ENCODE assay signal across 8 cellular contexts in genomic region chr11:102451041-102451692, GRCh38. TPM values are rescaled to one million over a fixed set of nuclear protein-coding genes. Genes with fewer than 3 reads are reported as not detected.
DNase-seq lines count a peak whose midpoint lies in the region; ATAC-seq and TF ChIP-seq lines count a peak whose summit lies in the region.

No MANE protein-coding gene starts in this region.

- H3K79me2 ChIP-seq in OCI-LY7 (ENCODE audit: insufficient read depth, low read depth, low read length): peaks cover 63% of the 10 kb centered on the region

- H3K4me3 ChIP-seq in CD4-positive, alpha-beta memory T cell (ENCODE audit: low read length in 2 of 2): peak overlapping the region; percentile 83 to 94
- peak overlapping the region; percentile 95 for H3K4me3 ChIP-seq in OCI-LY7 (ENCODE audit: low read depth, low read length, poor library complexity, severe bottlenecking)
- peak overlapping the region; percentile 90 for H3K4me3 ChIP-seq in endodermal cell (ENCODE audit: low read length)
- H3K4me3 ChIP-seq in neuron (ENCODE audit: low read length): peak overlapping the region; percentile 67

- H3K9me3 ChIP-seq in CD4-positive, alpha-beta memory T cell (ENCODE audit: control insufficient read depth in 1 of 2, low read length in 2 of 2): no peaks in the 10 kb centered on the region
- H3K9me3 ChIP-seq in OCI-LY7 (ENCODE audit: low read length) (no peaks in the 10 kb centered on the region), endodermal cell (ENCODE audit: control insufficient read depth, low read length) (no peaks in the 10 kb centered on the region), neuron (ENCODE audit: low read length) (no peaks in the 10 kb centered on the region)

- H3K4me2 ChIP-seq in OCI-LY7 (ENCODE audit: low read length): peak overlapping the region; percentile 92

- H3K9me2 ChIP-seq in OCI-LY7 (ENCODE audit: insufficient read depth, low read length): no peaks in the 10 kb centered on the region

- peak overlapping the region; percentile 91 for H3K9ac ChIP-seq in endodermal cell (ENCODE audit: extremely low read depth, low read length, poor library complexity, severe bottlenecking)

- 23 to 36% methylated on average over 4 to 6 of the region's 6 CpGs for WGBS in endodermal cell (ENCODE audit: insufficient coverage in 1 of 2, insufficient read length in 1 of 2), 2 experiments

- peaks cover 43% of the 10 kb centered on the region for H4K20me1 ChIP-seq in OCI-LY7 (ENCODE audit: insufficient read depth, low read length)

- TF ChIP-seq CTCF in OCI-LY7 (conservative IDR thresholded peaks at IDR 0.05; ENCODE audit: low read length): no peak
- no peak for TF ChIP-seq CTCF in endodermal cell (conservative IDR thresholded peaks at IDR 0.05)

- H3K27ac Mint-ChIP-seq in CD4-positive, alpha-beta memory T cell: peak overlapping the region; percentile 94 to 98 (median 97)
- peak overlapping the region; percentile 94 for H3K27ac Mint-ChIP-seq in endodermal cell

- POLR2A ChIA-PET in CD4-positive, alpha-beta memory T cell (lab: Charles Lee; ENCODE audit: partially characterized antibody): interaction anchor here (0.7 to 4.7 kb wide), 41 partner anchors 13 to 146 kb away, joined by 3 to 44 read pairs (median 4); partner anchors contain the start of gene BIRC2
- POLR2A ChIA-PET in OCI-LY7 (lab: Charles Lee): interaction anchor here (0.6 to 2.6 kb wide), 19 partner anchors 13 to 162 kb away, joined by 3 to 13 read pairs (median 5); no protein-coding TSS in a partner anchor

- peaks cover 5% of the 10 kb centered on the region for H3K36me3 ChIP-seq in CD4-positive, alpha-beta memory T cell (ENCODE audit: insufficient read depth, low read length)
- H3K36me3 ChIP-seq in OCI-LY7 (ENCODE audit: insufficient read depth, low read length) (peaks cover 54% of the 10 kb centered on the region), endodermal cell (ENCODE audit: control insufficient read depth, insufficient read depth, low read length) (peaks cover 26% of the 10 kb centered on the region), neuron (ENCODE audit: insufficient read depth, low read length) (peaks cover 12% of the 10 kb centered on the region)

- ATAC-seq in GM18519 (IDR thresholded peaks at IDR 0.05; ENCODE audit: low FRiP score, unreplicated experiment): no peak

- H2AFZ ChIP-seq in OCI-LY7 (ENCODE audit: low read length) (peak overlapping the region; percentile 53; the same call in 1 of the 2 replicates), neuron (ENCODE audit: low read depth, low read length) (peak overlapping the region; percentile 92)

- peak overlapping the region; percentile 89 to 99 (median 98) for H3K4me3 Mint-ChIP-seq in CD4-positive, alpha-beta memory T cell
- peak overlapping the region; percentile 94 for H3K4me3 Mint-ChIP-seq in endodermal cell

- H3K4me1 Mint-ChIP-seq in CD4-positive, alpha-beta memory T cell: peaks cover 67 to 93% (median 81%) of the 10 kb centered on the region in 4 donors
- H3K4me1 Mint-ChIP-seq in endodermal cell: peaks cover 64% of the 10 kb centered on the region

- H3K36me3 Mint-ChIP-seq in CD4-positive, alpha-beta memory T cell: peaks cover 23 to 48% of the 10 kb centered on the region in 2 donors
- H3K36me3 Mint-ChIP-seq in endodermal cell (ENCODE audit: low read depth): peaks cover 21% of the 10 kb centered on the region

- H3K27me3 Mint-ChIP-seq in CD4-positive, alpha-beta memory T cell: no peaks in the 10 kb centered on the region
- H3K27me3 Mint-ChIP-seq in endodermal cell (ENCODE audit: insufficient read depth): no peaks in the 10 kb centered on the region

- H3K4me1 ChIP-seq in CD4-positive, alpha-beta memory T cell (ENCODE audit: insufficient read depth, low read length): peaks cover 77% of the 10 kb centered on the region
- peaks cover 65% of the 10 kb centered on the region for H3K4me1 ChIP-seq in OCI-LY7 (ENCODE audit: insufficient read depth, low read length, poor library complexity, severe bottlenecking)
- H3K4me1 ChIP-seq in endodermal cell (ENCODE audit: control insufficient read depth, insufficient read depth, low read length): peaks cover 8% of the 10 kb centered on the region
- H3K4me1 ChIP-seq in neuron (ENCODE audit: insufficient read depth, low read length): peaks cover 27% of the 10 kb centered on the region

- CTCF ChIA-PET in CD4-positive, alpha-beta memory T cell (lab: Charles Lee; ENCODE audit: partially characterized antibody): interaction anchor here (0.8 to 7.3 kb wide), 25 partner anchors 11 to 163 kb away, joined by 3 to 99 read pairs (median 6); no protein-coding TSS in a partner anchor
- CTCF ChIA-PET in OCI-LY7 (lab: Charles Lee; ENCODE audit: unreplicated experiment): interaction anchor here (0.9 to 1.1 kb wide), 3 partner anchors 20 to 61 kb away, joined by 5 to 6 read pairs (median 5); no protein-coding TSS in a partner anchor

- no peaks in the 10 kb centered on the region for H3K9me3 Mint-ChIP-seq in CD4-positive, alpha-beta memory T cell
- H3K9me3 Mint-ChIP-seq in endodermal cell: no peaks in the 10 kb centered on the region

- intact Hi-C loops in CD4-positive, alpha-beta memory T cell (cut with micrococcal nuclease): loop anchor here (1.0 to 10.0 kb wide), 3 partner anchors 12 to 536 kb away; partner anchors contain the start of genes ANGPTL5 and CEP126
- intact Hi-C loops in OCI-LY7 (cut with micrococcal nuclease; ENCODE audit: unreplicated experiment): loop anchor here (1.0 kb wide), 2 partner anchors 21 to 61 kb away; no protein-coding TSS in a partner anchor

- TSS peak; percentile 51 for BruUV-seq in OCI-LY7 (replicated peaks; lab: Mats Ljungman, UMichigan)

- no peak for DNase-seq in CD4-positive, alpha-beta memory T cell
- DNase-seq in OCI-LY7 (ENCODE audit: low spot score) (no peak), endodermal cell (no peak), NCI-H1105 treated with DMSO at 0.1 percent for 48 hours (lab: John Stamatoyannopoulos, UW) (no peak), NCI-H748 treated with DMSO at 0.1 percent for 48 hours (lab: John Stamatoyannopoulos, UW) (no peak)
- no peak for DNase-seq in activated effector memory CD4-positive, alpha-beta T cell treated with anti-CD3 and anti-CD28 coated beads, Interleukin-2, amount 50 U/mL, for 16 hours

- H3K27ac ChIP-seq in CD4-positive, alpha-beta memory T cell (ENCODE audit: low read depth, low read length): peak overlapping the region; percentile 86
- H3K27ac ChIP-seq in OCI-LY7 (ENCODE audit: low read depth, low read length, poor library complexity, severe bottlenecking) (peak overlapping the region; percentile 88), endodermal cell (ENCODE audit: low read depth, low read length) (no peak overlapping the region)

- H3K27me3 ChIP-seq in CD4-positive, alpha-beta memory T cell (ENCODE audit: insufficient read depth, low read length): no peaks in the 10 kb centered on the region
- H3K27me3 ChIP-seq in endodermal cell (ENCODE audit: control insufficient read depth, insufficient read depth, low read length, poor library complexity, severe bottlenecking) (no peaks in the 10 kb centered on the region), neuron (ENCODE audit: insufficient read depth, low read length) (no peaks in the 10 kb centered on the region)

RNA-seq across cellular contexts. Expression of gene TMEM123, which starts 1.4 kb away (rescaled TPM):
- 100 to 1,000 TPM; 383 to 397 TPM for total RNA-seq in CD4-positive, alpha-beta memory T cell
- polyA plus RNA-seq in CD4-positive, alpha-beta memory T cell: 100 to 1,000 TPM; 752 to 839 TPM
- total RNA-seq in OCI-LY7 (2014; rRNA removed; shearing (Covaris generic)): 83.3 and 127 TPM in 2 replicates
- total RNA-seq in OCI-LY7 (2022): 232 and 261 TPM in 2 replicates
- 100 to 1,000 TPM; 216 to 256 TPM for total RNA-seq in endodermal cell
- polyA plus RNA-seq in endodermal cell (2013, experiment 1 of 2): 193 TPM
- 178 TPM for polyA plus RNA-seq in endodermal cell (2013, experiment 2 of 2)
